ENCODE assay signal across 2 cellular contexts in genomic region chr6:165616116-165616515, GRCh38.
TF ChIP-seq lines count a peak whose summit lies in the region.

No MANE protein-coding gene starts in this region.

TF ChIP-seq in IMR-90, 13 proteins besides CTCF, POLR2A, EP300 and RAD21:
- TF ChIP-seq MAFK (IDR thresholded peaks at IDR 0.05; ENCODE audit: low read depth, low read length) (no peak), RCOR1 (IDR thresholded peaks at IDR 0.05; ENCODE audit: insufficient replicate concordance, low read length) (no peak), FOS (IDR thresholded peaks at IDR 0.05; ENCODE audit: low read depth, low read length) (no peak), NFE2L2 (IDR thresholded peaks at IDR 0.05; ENCODE audit: low read depth, low read length) (no peak), MXI1 (IDR thresholded peaks at IDR 0.05; ENCODE audit: borderline replicate concordance, low read depth, low read length) (no peak), CHD1 (IDR thresholded peaks at IDR 0.05; ENCODE audit: low read depth, low read length) (no peak), RFX5 (IDR thresholded peaks at IDR 0.05; ENCODE audit: low read depth, low read length) (no peak), MAZ (IDR thresholded peaks at IDR 0.05; ENCODE audit: borderline replicate concordance, low read depth, low read length) (no peak)

TF ChIP-seq in endothelial cell of umbilical vein, 7 proteins besides CTCF, POLR2A, EP300 and RAD21:
- no peak for TF ChIP-seq POLR2AphosphoS5 (IDR thresholded peaks at IDR 0.05; ENCODE audit: insufficient read depth, low read depth, low read length)
- no peak for TF ChIP-seq JUN (IDR thresholded peaks at IDR 0.05; ENCODE audit: borderline replicate concordance, insufficient read depth, insufficient read length, low read depth)
- no peak for TF ChIP-seq MYC (IDR thresholded peaks at IDR 0.05; ENCODE audit: low read depth, low read length)
- no peak for TF ChIP-seq GATA2 (IDR thresholded peaks at IDR 0.05; ENCODE audit: insufficient read depth, insufficient read length, low read depth, low read length)
- no peak for TF ChIP-seq EZH2 (IDR thresholded peaks at IDR 0.05; ENCODE audit: borderline replicate concordance, low read depth, low read length, severe bottlenecking)
- no peak for TF ChIP-seq MAX (IDR thresholded peaks at IDR 0.05; ENCODE audit: insufficient read depth, insufficient read length)
- no peak for TF ChIP-seq FOS (IDR thresholded peaks at IDR 0.05; ENCODE audit: borderline replicate concordance, insufficient read depth, low read length)
TF ChIP-seq in endothelial cell of umbilical vein: peak in this region for 0.
